In the genomic region with DNA sequence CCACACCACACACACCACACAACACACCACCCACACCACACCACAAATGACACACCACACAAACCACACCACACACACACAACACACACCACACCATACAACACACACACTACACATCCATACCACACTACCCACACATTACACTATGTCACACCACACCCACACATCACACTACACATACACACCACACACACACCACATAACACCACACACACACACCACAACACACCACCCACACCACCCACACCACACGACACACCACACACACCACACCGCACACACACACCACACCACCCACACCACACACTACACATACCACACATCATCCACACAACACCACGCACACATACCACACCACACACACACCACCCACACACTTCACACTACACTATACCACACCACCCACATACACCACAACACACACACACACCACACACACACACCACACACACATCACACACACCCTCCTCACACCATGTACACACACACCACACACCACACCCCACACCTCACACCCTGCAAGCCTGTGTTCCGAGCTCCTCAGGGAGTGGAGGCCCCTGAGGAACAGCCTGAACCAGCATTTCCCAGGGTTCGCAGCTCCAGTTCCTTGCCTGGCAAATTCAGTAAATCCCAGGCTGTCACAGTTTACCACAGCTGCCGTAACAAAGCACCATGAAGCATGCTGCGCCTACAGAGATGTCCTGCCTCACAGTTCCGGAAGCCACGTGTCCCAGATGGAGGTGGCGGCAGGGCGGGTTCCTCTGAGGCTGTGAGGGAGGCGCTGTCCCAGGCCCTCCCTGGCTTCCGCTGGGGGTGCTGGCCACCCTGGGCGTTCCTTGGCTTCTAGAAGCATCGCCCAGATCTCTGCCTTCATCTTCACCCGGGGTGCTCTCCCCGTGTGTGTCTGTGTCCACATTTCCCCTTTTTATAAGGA, we compare ENCODE assay signal across 20 cellular contexts.
DNase-seq lines count a peak whose midpoint lies in the region; ATAC-seq, FAIRE-seq and TF ChIP-seq lines count a peak whose summit lies in the region.
"Had no signal": no experiment of that assay in that cellular context is flagged by ENCODE, and none has a peak within 500 bp of the region (broad histone marks: within the 10 kb centered on the region; RNA-seq: fewer than 3 reads in every experiment).

No MANE protein-coding gene starts in this region.

- no peak overlapping the region for H3K9ac ChIP-seq in neural progenitor cell

- H3K27ac ChIP-seq in GM23338 (ENCODE audit: low read depth) = no peak overlapping the region
- no peak overlapping the region for H3K27ac ChIP-seq in neural progenitor cell
- H3K27ac ChIP-seq: 22Rv1, body of pancreas, C4-2B, transverse colon had no signal

- no peaks in the 10 kb centered on the region for H3K9me3 ChIP-seq in neural progenitor cell (ENCODE audit: low read depth)
- H3K9me3 ChIP-seq: body of pancreas, transverse colon had no signal

- no peaks in the 10 kb centered on the region for H4K20me1 ChIP-seq in GM23338 (replicated peaks; ENCODE audit: insufficient read depth)
- H4K20me1 ChIP-seq in neural progenitor cell (ENCODE audit: low read depth) = no peaks in the 10 kb centered on the region

- H3K4me1 Mint-ChIP-seq in T-helper 1 cell treated with Interleukin-12 subunit alpha and Interleukin-12 subunit beta and Interleukin-4 antibody, amounts not matched to agents 30 μg/mL and 1 μg/mL, for 36 hours (ENCODE audit: low read depth) = peaks cover 39% of the 10 kb centered on the region
- H3K4me1 Mint-ChIP-seq in GM23338 (peaks cover 24% of the 10 kb centered on the region), neural progenitor cell (peaks cover 19% of the 10 kb centered on the region)

- peak overlapping the region; percentile 27 for H3K4me3 Mint-ChIP-seq in T-helper 1 cell treated with Interleukin-12 subunit alpha and Interleukin-12 subunit beta and Interleukin-4 antibody, amounts not matched to agents 30 μg/mL and 1 μg/mL, for 36 hours
- H3K4me3 Mint-ChIP-seq in GM23338 (no peak overlapping the region), neural progenitor cell (peak overlapping the region; percentile 12)

- H3K27me3 ChIP-seq in GM23338 (ENCODE audit: insufficient read depth) (no peaks in the 10 kb centered on the region), bronchial epithelial cell (ENCODE audit: control insufficient read depth, insufficient read depth, low read length) (peaks cover 8% of the 10 kb centered on the region), neural progenitor cell (no peaks in the 10 kb centered on the region)
- H3K27me3 ChIP-seq: body of pancreas had no signal

- H3K9me3 Mint-ChIP-seq in T-helper 1 cell treated with Interleukin-12 subunit alpha and Interleukin-12 subunit beta and Interleukin-4 antibody, amounts not matched to agents 30 μg/mL and 1 μg/mL, for 36 hours = no peaks in the 10 kb centered on the region
- H3K9me3 Mint-ChIP-seq in GM23338 = no peaks in the 10 kb centered on the region; the same call in 2 of the 3 replicates
- no peaks in the 10 kb centered on the region for H3K9me3 Mint-ChIP-seq in neural progenitor cell

- peaks cover 6% of the 10 kb centered on the region for H3K4me1 ChIP-seq in GM23338 (ENCODE audit: insufficient read depth)
- peaks cover 3% of the 10 kb centered on the region for H3K4me1 ChIP-seq in neural progenitor cell
- H3K4me1 ChIP-seq: body of pancreas had no signal

- H3K4me2 ChIP-seq in GM23338 = peak overlapping the region; percentile 51; the same call in 1 of the 2 replicates
- no peak overlapping the region for H3K4me2 ChIP-seq in neural progenitor cell

- H3K79me2 ChIP-seq in GM23338 (replicated peaks; ENCODE audit: insufficient read depth) = no peaks in the 10 kb centered on the region
- H3K79me2 ChIP-seq in neural progenitor cell (ENCODE audit: low read depth) = no peaks in the 10 kb centered on the region

- peaks cover 17% of the 10 kb centered on the region for H3K36me3 Mint-ChIP-seq in T-helper 1 cell treated with Interleukin-12 subunit alpha and Interleukin-12 subunit beta and Interleukin-4 antibody, amounts not matched to agents 30 μg/mL and 1 μg/mL, for 36 hours (ENCODE audit: low read depth)
- no peaks in the 10 kb centered on the region for H3K36me3 Mint-ChIP-seq in GM23338 (ENCODE audit: low read depth)
- H3K36me3 Mint-ChIP-seq in neural progenitor cell = no peaks in the 10 kb centered on the region

- H3K27me3 Mint-ChIP-seq in T-helper 1 cell treated with Interleukin-12 subunit alpha and Interleukin-12 subunit beta and Interleukin-4 antibody, amounts not matched to agents 30 μg/mL and 1 μg/mL, for 36 hours (ENCODE audit: low read depth) = no peaks in the 10 kb centered on the region
- H3K27me3 Mint-ChIP-seq in GM23338 (ENCODE audit: insufficient read depth, low read depth, poor library complexity) (peaks cover 14% of the 10 kb centered on the region), neural progenitor cell (ENCODE audit: insufficient read depth, low read depth) (peaks cover 18% of the 10 kb centered on the region)

- FAIRE-seq in bronchial epithelial cell (lab: Jason Lieb, UNC) = peak; percentile 98

- H3K27ac Mint-ChIP-seq in T-helper 1 cell treated with Interleukin-12 subunit alpha and Interleukin-12 subunit beta and Interleukin-4 antibody, amounts not matched to agents 30 μg/mL and 1 μg/mL, for 36 hours = peak overlapping the region; percentile 66
- H3K27ac Mint-ChIP-seq in GM23338 = no peak overlapping the region
- peak overlapping the region; percentile 78 for H3K27ac Mint-ChIP-seq in neural progenitor cell

- ATAC-seq in GM23338 = no peak; the same call in 1 of the 3 replicates
- ATAC-seq in HG02759 (IDR thresholded peaks at IDR 0.05; ENCODE audit: unreplicated experiment) = no peak
- no peak for ATAC-seq in GM18511 (IDR thresholded peaks at IDR 0.05; ENCODE audit: unreplicated experiment)
- ATAC-seq: body of pancreas had no signal

- no peak overlapping the region for H2AFZ ChIP-seq in GM23338
- H2AFZ ChIP-seq in neural progenitor cell (replicated peaks) = no peak overlapping the region

- DNase-seq in T-helper 1 cell (no peak), GM23338 (ENCODE audit: low spot score) (no peak), bronchial epithelial cell (ENCODE audit: low read depth) (no peak), neural progenitor cell (ENCODE audit: low spot score) (no peak), ureter (ENCODE audit: low spot score) (no peak)
- DNase-seq: activated gamma-delta T cell treated with Interleukin-2 at 50 U/mL for 16 hours; body of pancreas; glutamatergic neuron; MV-4-11; NCI-H2081; NCI-H524; occipital lobe; SHP77; stimulated activated CD4-positive, alpha-beta T cell treated with anti-CD3 and anti-CD28 coated beads, Interleukin-2, amount 100 ng/mL, for 48 hours; transverse colon had no signal

- H3K36me3 ChIP-seq in GM23338 (ENCODE audit: insufficient read depth) = no peaks in the 10 kb centered on the region
- no peaks in the 10 kb centered on the region for H3K36me3 ChIP-seq in bronchial epithelial cell (ENCODE audit: control insufficient read depth, insufficient read depth, low read length)
- H3K36me3 ChIP-seq in neural progenitor cell = no peaks in the 10 kb centered on the region
- H3K36me3 ChIP-seq: transverse colon had no signal

- H3K4me3 ChIP-seq in GM23338 (no peak overlapping the region), bronchial epithelial cell (ENCODE audit: low read depth, low read length) (no peak overlapping the region), neural progenitor cell (no peak overlapping the region)
- H3K4me3 ChIP-seq: body of pancreas, transverse colon had no signal

- no peaks in the 10 kb centered on the region for H3F3A ChIP-seq in GM23338 (replicated peaks; ENCODE audit: low read depth)
- peaks cover 4% of the 10 kb centered on the region for H3F3A ChIP-seq in neural progenitor cell (ENCODE audit: low read depth)

- no peak for TF ChIP-seq CTCF in GM23338 (conservative IDR thresholded peaks at IDR 0.05; ENCODE audit: low read depth in 2 of 2)
- TF ChIP-seq CTCF in bronchial epithelial cell (IDR thresholded peaks at IDR 0.05; ENCODE audit: insufficient read depth, low read length, severe bottlenecking) = no peak
- no peak for TF ChIP-seq CTCF in neural progenitor cell (IDR thresholded peaks at IDR 0.05)

- H3K9me2 ChIP-seq in GM23338 (ENCODE audit: insufficient read depth) = no peaks in the 10 kb centered on the region

TF ChIP-seq in GM23338, 12 proteins besides CTCF, POLR2A, EP300 and RAD21:
- TF ChIP-seq ZNF114 (CRISPR knock-in tag; IDR thresholded peaks at IDR 0.05) (no peak), NANOG (IDR thresholded peaks at IDR 0.05; ENCODE audit: borderline replicate concordance) (no peak), ZNF331 (CRISPR knock-in tag; IDR thresholded peaks at IDR 0.05; ENCODE audit: low read depth) (no peak), EZH2 (IDR thresholded peaks at IDR 0.05; ENCODE audit: low read depth, unreplicated experiment) (no peak)
